In the genomic region with DNA sequence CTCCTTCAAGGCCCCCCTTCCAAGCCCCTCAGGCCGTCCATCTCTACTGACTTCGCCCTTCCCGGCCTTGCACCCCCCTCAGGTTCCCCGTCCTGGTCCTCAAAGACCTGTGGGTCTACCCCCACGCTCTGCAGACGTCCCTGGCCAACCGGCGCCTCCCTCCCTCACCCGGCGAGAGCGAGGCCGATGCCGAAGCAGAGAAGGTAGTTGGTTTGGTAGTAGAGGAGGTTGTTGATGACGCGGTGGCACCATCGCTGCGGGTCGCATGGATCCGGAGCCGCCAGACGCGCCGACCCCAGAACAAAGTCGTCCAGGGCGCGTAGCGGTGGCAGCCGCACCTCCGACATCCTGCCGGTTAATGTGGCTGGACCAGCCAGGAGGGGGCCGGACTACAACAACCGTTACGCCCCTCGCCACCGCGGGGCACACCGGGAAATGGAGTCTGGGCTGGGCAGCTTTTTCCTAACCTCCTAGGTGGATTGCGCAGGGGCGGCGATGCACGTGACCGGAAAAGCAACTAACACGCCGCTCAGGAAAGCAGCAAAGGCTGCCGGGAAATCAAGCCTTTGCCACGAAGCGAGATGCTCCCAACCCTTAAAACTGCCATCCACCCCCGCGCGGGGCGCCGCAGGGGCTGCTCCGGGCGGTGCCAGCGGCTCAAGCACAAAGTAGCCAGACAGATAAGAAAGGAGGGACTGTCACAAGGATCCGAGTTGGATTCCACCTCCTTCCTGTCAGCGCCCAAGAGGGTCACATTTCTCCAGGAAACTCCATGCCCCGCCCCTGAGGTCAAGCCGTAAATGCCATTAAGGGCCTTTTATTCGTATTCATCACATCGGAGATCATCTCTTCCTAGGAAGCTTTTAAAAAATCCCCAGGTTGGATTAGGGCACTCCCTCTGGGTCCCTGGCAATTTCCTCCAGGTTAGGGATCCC, we compare ENCODE assay signal across 7 cellular contexts. TPM values are rescaled to one million over a fixed set of nuclear protein-coding genes. Genes with fewer than 3 reads are reported as not detected.
DNase-seq lines count a peak whose midpoint lies in the region; ATAC-seq lines count a peak whose summit lies in the region.

A gene with protein sequence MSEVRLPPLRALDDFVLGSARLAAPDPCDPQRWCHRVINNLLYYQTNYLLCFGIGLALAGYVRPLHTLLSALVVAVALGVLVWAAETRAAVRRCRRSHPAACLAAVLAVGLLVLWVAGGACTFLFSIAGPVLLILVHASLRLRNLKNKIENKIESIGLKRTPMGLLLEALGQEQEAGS (minus strand): TSS at position 362 of the 935 bp plus-strand sequence. CDS start 15 bp downstream, at position 347.

- peak; percentile 79 for DNase-seq in NCI-H510A (lab: John Stamatoyannopoulos, UW)
- peak; percentile 53 to 83 for DNase-seq in activated CD4-positive, alpha-beta T cell treated with anti-CD3 and anti-CD28 coated beads, Interleukin-2, amount 50 U/mL, for 24 hours (ENCODE audit: low read depth in 1 of 2, low spot score in 1 of 2)
- peak; percentile 25 for DNase-seq in cortex of kidney (lab: John Stamatoyannopoulos, UW)
- DNase-seq in left colon = peak; percentile 91 to 92
- peak; percentile 76 to 79 for DNase-seq in stimulated activated CD4-positive, alpha-beta T cell treated with anti-CD3 and anti-CD28 coated beads, Interleukin-1b, Interleukin-23, amount 100 ng/mL, for 4 hours (ENCODE audit: low read depth in 2 of 2)

- ATAC-seq in GM18519 (IDR thresholded peaks at IDR 0.05; ENCODE audit: low FRiP score, unreplicated experiment) = peak; percentile 77
- ATAC-seq in HG03135 (IDR thresholded peaks at IDR 0.05; ENCODE audit: unreplicated experiment) = peak; percentile 85
- ATAC-seq in left colon = peak; percentile 91

- intact Hi-C loops in left colon (cut with DNase I, micrococcal nuclease) = no loop called here

RNA-seq across cellular contexts. Expression of the gene that starts here (rescaled TPM):
- 1 to 10 TPM; 4.2 to 5.9 TPM for total RNA-seq in left colon

Comparison
In these comparisons a context has a peak if more than half of its experiments do, and no peak if none do; other contexts are left out.
1. Peak in every context shown above with its lines: DNase-seq and ATAC-seq.
2. DNase-seq: peak in every context shown above with its lines; median percentile 92 in left colon; 79 in NCI-H510A; 78 in stimulated activated CD4-positive, alpha-beta T cell treated with anti-CD3 and anti-CD28 coated beads, Interleukin-1b, Interleukin-23, amount 100 ng/mL, for 4 hours; 68 in activated CD4-positive, alpha-beta T cell treated with anti-CD3 and anti-CD28 coated beads, Interleukin-2, amount 50 U/mL, for 24 hours; 25 in cortex of kidney.